In the genomic region with DNA sequence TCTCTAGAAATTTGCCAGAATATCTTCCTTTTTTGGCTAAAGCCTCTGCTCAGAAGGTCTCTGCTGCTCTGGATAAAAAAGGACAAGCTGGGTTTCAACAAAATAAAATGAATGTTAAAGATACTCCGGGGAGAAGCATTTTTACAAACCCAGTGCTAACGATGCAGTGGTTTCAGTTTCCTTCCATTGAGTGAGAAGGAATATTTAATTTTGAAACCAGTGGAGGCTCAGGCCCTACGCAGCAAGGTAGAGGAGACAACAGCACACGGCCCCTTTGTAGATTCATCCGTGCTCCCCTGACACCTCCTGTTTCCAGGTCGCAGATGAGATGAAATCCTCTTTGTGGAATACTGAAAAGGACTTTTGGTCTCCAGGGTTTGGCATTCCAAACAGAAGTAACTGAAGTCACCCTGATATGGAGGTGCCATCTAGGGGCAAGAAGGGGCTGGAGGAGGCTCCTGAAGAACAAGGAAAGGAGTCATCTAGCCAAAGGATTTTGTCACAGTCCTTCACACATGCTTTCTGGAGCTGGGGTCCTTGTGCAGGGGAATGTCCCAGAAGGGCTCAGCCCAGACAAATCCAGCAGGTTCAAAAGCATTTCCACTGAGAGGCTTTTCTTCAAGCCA, we compare ENCODE assay signal across 8 cellular contexts.
DNase-seq lines count a peak whose midpoint lies in the region; ATAC-seq and TF ChIP-seq lines count a peak whose summit lies in the region.

No MANE protein-coding gene starts in this region.

- no peak for TF ChIP-seq EP300 in Ishikawa (IDR thresholded peaks at IDR 0.05; ENCODE audit: borderline replicate concordance)

- CTCF ChIA-PET in CD4-positive, alpha-beta T cell (lab: Charles Lee): no interaction called here

- H3K27ac Mint-ChIP-seq in chondrocyte (ENCODE audit: unreplicated experiment): no peak overlapping the region
- H3K27ac Mint-ChIP-seq in natural killer cell treated with Interleukin-12 subunit alpha and Interleukin-12 subunit beta and Interleukin-15 and Interleukin-18, amount 100 ng/mL, for 72 hours: peak overlapping the region in 1 of 2 donors; percentile 1
- H3K27ac Mint-ChIP-seq in CD4-positive, alpha-beta T cell: no peak overlapping the region

- no peak overlapping the region for H3K27ac ChIP-seq in CD4-positive, alpha-beta T cell (ENCODE audit: low read depth, low read length)

- POLR2A ChIA-PET in CD4-positive, alpha-beta T cell (lab: Charles Lee): no interaction called here

- no peaks in the 10 kb centered on the region for H3K36me3 Mint-ChIP-seq in chondrocyte (ENCODE audit: low read depth)
- H3K36me3 Mint-ChIP-seq in natural killer cell treated with Interleukin-12 subunit alpha and Interleukin-12 subunit beta and Interleukin-15 and Interleukin-18, amount 100 ng/mL, for 72 hours: no peaks in the 10 kb centered on the region
- no peaks in the 10 kb centered on the region for H3K36me3 Mint-ChIP-seq in CD4-positive, alpha-beta T cell (ENCODE audit: low read depth)

- H3K4me3 ChIP-seq in AG10803 (ENCODE audit: low read length): no peak overlapping the region; the same call in none of the 2 replicates

- TF ChIP-seq CTCF in AG10803 (conservative IDR thresholded peaks at IDR 0.05; ENCODE audit: low read length) (peak; percentile 42), chondrocyte (IDR thresholded peaks at IDR 0.05) (peak; percentile 60)
- TF ChIP-seq CTCF in CD4-positive, alpha-beta T cell (IDR thresholded peaks at IDR 0.05): no peak

- no peaks in the 10 kb centered on the region for H3K9me3 Mint-ChIP-seq in chondrocyte (ENCODE audit: low read depth)
- H3K9me3 Mint-ChIP-seq in natural killer cell treated with Interleukin-12 subunit alpha and Interleukin-12 subunit beta and Interleukin-15 and Interleukin-18, amount 100 ng/mL, for 72 hours: no peaks in the 10 kb centered on the region
- H3K9me3 Mint-ChIP-seq in CD4-positive, alpha-beta T cell: no peaks in the 10 kb centered on the region

- no peaks in the 10 kb centered on the region for H3K9me3 ChIP-seq in CD4-positive, alpha-beta T cell (ENCODE audit: control insufficient read depth, low read length)

- DNase-seq in AG10803 (ENCODE audit: low read depth) (peak; percentile 25), chondrocyte (ENCODE audit: low spot score) (no peak), cerebellar nuclear complex (lab: John Stamatoyannopoulos, UW) (no peak)
- no peak for DNase-seq in natural killer cell treated with Interleukin-12 subunit alpha and Interleukin-12 subunit beta and Interleukin-15 and Interleukin-18, amount 100 ng/mL, for 72 hours (ENCODE audit: low spot score)
- no peak for DNase-seq in CD4-positive, alpha-beta T cell
- DNase-seq in stimulated activated naive CD4-positive, alpha-beta T cell treated with Interleukin-2 at 50 U/mL for 16 hours (lab: John Stamatoyannopoulos, UW): no peak

- H3K27me3 ChIP-seq in CD4-positive, alpha-beta T cell (ENCODE audit: control insufficient read depth, insufficient read depth, low read length): no peaks in the 10 kb centered on the region

- intact Hi-C loops in CD4-positive, alpha-beta T cell (cut with DNase I, micrococcal nuclease): no loop called here

- no peaks in the 10 kb centered on the region for H3K4me1 Mint-ChIP-seq in chondrocyte (ENCODE audit: low read depth)
- H3K4me1 Mint-ChIP-seq in natural killer cell treated with Interleukin-12 subunit alpha and Interleukin-12 subunit beta and Interleukin-15 and Interleukin-18, amount 100 ng/mL, for 72 hours (ENCODE audit: low read depth in 2 of 2): peaks cover 7 to 9% of the 10 kb centered on the region in 2 donors
- no peaks in the 10 kb centered on the region for H3K4me1 Mint-ChIP-seq in CD4-positive, alpha-beta T cell (ENCODE audit: low read depth)

- peak; percentile 32 for TF ChIP-seq RAD21 in Ishikawa (IDR thresholded peaks at IDR 0.05; ENCODE audit: low read depth)

- H3K4me3 Mint-ChIP-seq in chondrocyte (ENCODE audit: unreplicated experiment): no peak overlapping the region
- H3K4me3 Mint-ChIP-seq in natural killer cell treated with Interleukin-12 subunit alpha and Interleukin-12 subunit beta and Interleukin-15 and Interleukin-18, amount 100 ng/mL, for 72 hours: peak overlapping the region; percentile 55
- H3K4me3 Mint-ChIP-seq in CD4-positive, alpha-beta T cell: no peak overlapping the region

- H3K27me3 Mint-ChIP-seq in chondrocyte (ENCODE audit: low read depth): peaks cover 13% of the 10 kb centered on the region
- H3K27me3 Mint-ChIP-seq in natural killer cell treated with Interleukin-12 subunit alpha and Interleukin-12 subunit beta and Interleukin-15 and Interleukin-18, amount 100 ng/mL, for 72 hours: no peaks in the 10 kb centered on the region
- no peaks in the 10 kb centered on the region for H3K27me3 Mint-ChIP-seq in CD4-positive, alpha-beta T cell

- peak in 1 of 2 donors; percentile 50 for ATAC-seq in natural killer cell treated with Interleukin-12 subunit alpha and Interleukin-12 subunit beta and Interleukin-15 and Interleukin-18, amount 100 ng/mL, for 72 hours
- no peak for ATAC-seq in CD4-positive, alpha-beta T cell (ENCODE audit: poor library complexity)
- no peak for ATAC-seq in HG02938 (IDR thresholded peaks at IDR 0.05; ENCODE audit: unreplicated experiment)

TF ChIP-seq in Ishikawa, 13 proteins besides CTCF, POLR2A, EP300 and RAD21:
- TF ChIP-seq TAF1 (IDR thresholded peaks at IDR 0.05; ENCODE audit: low read depth): no peak
- no peak for TF ChIP-seq CREB1 (IDR thresholded peaks at IDR 0.05; ENCODE audit: low read depth)
- TF ChIP-seq EGR1 (IDR thresholded peaks at IDR 0.05): no peak
- no peak for TF ChIP-seq TCF12 (IDR thresholded peaks at IDR 0.05; ENCODE audit: low read depth)
- no peak for TF ChIP-seq ZBTB7A (IDR thresholded peaks at IDR 0.05; ENCODE audit: low read depth)
- TF ChIP-seq, protein P1, sequence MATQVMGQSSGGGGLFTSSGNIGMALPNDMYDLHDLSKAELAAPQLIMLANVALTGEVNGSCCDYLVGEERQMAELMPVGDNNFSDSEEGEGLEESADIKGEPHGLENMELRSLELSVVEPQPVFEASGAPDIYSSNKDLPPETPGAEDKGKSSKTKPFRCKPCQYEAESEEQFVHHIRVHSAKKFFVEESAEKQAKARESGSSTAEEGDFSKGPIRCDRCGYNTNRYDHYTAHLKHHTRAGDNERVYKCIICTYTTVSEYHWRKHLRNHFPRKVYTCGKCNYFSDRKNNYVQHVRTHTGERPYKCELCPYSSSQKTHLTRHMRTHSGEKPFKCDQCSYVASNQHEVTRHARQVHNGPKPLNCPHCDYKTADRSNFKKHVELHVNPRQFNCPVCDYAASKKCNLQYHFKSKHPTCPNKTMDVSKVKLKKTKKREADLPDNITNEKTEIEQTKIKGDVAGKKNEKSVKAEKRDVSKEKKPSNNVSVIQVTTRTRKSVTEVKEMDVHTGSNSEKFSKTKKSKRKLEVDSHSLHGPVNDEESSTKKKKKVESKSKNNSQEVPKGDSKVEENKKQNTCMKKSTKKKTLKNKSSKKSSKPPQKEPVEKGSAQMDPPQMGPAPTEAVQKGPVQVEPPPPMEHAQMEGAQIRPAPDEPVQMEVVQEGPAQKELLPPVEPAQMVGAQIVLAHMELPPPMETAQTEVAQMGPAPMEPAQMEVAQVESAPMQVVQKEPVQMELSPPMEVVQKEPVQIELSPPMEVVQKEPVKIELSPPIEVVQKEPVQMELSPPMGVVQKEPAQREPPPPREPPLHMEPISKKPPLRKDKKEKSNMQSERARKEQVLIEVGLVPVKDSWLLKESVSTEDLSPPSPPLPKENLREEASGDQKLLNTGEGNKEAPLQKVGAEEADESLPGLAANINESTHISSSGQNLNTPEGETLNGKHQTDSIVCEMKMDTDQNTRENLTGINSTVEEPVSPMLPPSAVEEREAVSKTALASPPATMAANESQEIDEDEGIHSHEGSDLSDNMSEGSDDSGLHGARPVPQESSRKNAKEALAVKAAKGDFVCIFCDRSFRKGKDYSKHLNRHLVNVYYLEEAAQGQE (IDR thresholded peaks at IDR 0.05; ENCODE audit: low read depth): no peak
- no peak for TF ChIP-seq YY1 (IDR thresholded peaks at IDR 0.05; ENCODE audit: low read depth)
